ENCODE assay signal across 8 cellular contexts in genomic region chr3:52339612-52340011, GRCh38. TPM values are rescaled to one million over a fixed set of nuclear protein-coding genes. Genes with fewer than 3 reads are reported as not detected.
DNase-seq lines count a peak whose midpoint lies in the region; ATAC-seq and TF ChIP-seq lines count a peak whose summit lies in the region.

No MANE protein-coding gene starts in this region.

- H3K27me3 ChIP-seq in BLaER1 treated with 17β-estradiol and CSF1 and Interleukin-3, amounts not matched to agents 10 nM and 100 nM: no peaks in the 10 kb centered on the region
- no peaks in the 10 kb centered on the region for H3K27me3 ChIP-seq in HAP-1 (ENCODE audit: low read depth)

- in situ Hi-C loops in HAP-1 (cut with MboI; ENCODE audit: low sequenced_read_pairs): loop anchor here (5.0 kb wide), 2 partner anchors 107 to 337 kb away; no protein-coding TSS in a partner anchor

- H3K27me3 Mint-ChIP-seq in activated B cell treated with CpG ODN at 0.5 μM for 24 hours: no peaks in the 10 kb centered on the region
- peaks cover 9% of the 10 kb centered on the region for H3K27me3 Mint-ChIP-seq in endothelial cell (ENCODE audit: unreplicated experiment)
- no peaks in the 10 kb centered on the region for H3K27me3 Mint-ChIP-seq in type B pancreatic cell

- peak overlapping the region in 8 of 11 experiments; percentile 67 to 92 (median 82); a peak in 15 of 22 replicates for H3K27ac ChIP-seq in BLaER1 treated with 17β-estradiol and CSF1 and Interleukin-3, amounts not matched to agents 10 nM and 100 nM

- H3K36me3 Mint-ChIP-seq in activated B cell treated with CpG ODN at 0.5 μM for 24 hours (ENCODE audit: low read depth) (peaks cover 23% of the 10 kb centered on the region), endothelial cell (ENCODE audit: low read depth, unreplicated experiment) (no peaks in the 10 kb centered on the region), type B pancreatic cell (no peaks in the 10 kb centered on the region)

- H3K27ac Mint-ChIP-seq in activated B cell treated with CpG ODN at 0.5 μM for 24 hours (no peak overlapping the region), endothelial cell (ENCODE audit: unreplicated experiment) (no peak overlapping the region), type B pancreatic cell (no peak overlapping the region)

- H4K20me1 ChIP-seq in BLaER1 treated with 17β-estradiol and CSF1 and Interleukin-3, amounts not matched to agents 10 nM and 100 nM: no peaks in the 10 kb centered on the region; a peak in 2 of 22 replicates

- H3K4me1 Mint-ChIP-seq in activated B cell treated with CpG ODN at 0.5 μM for 24 hours (no peaks in the 10 kb centered on the region), endothelial cell (ENCODE audit: unreplicated experiment) (peaks cover 10% of the 10 kb centered on the region), type B pancreatic cell (ENCODE audit: unreplicated experiment) (peaks cover 6% of the 10 kb centered on the region)

- peak overlapping the region in 9 of 11 experiments; percentile 49 to 92 (median 80); a peak in 15 of 22 replicates for H3K4me2 ChIP-seq in BLaER1 treated with 17β-estradiol and CSF1 and Interleukin-3, amounts not matched to agents 10 nM and 100 nM

- TF ChIP-seq CTCF in activated B cell treated with CpG ODN at 0.5 μM for 24 hours (IDR thresholded peaks at IDR 0.05) (peak; percentile 48), endothelial cell (IDR thresholded peaks at IDR 0.05; ENCODE audit: unreplicated experiment) (peak; percentile 73), type B pancreatic cell (conservative IDR thresholded peaks at IDR 0.05) (peak; percentile 92)

- H3K36me3 ChIP-seq in BLaER1 treated with 17β-estradiol and CSF1 and Interleukin-3, amounts not matched to agents 10 nM and 100 nM: peaks cover 0 to 41% (median 17%) of the 10 kb centered on the region in 11 experiments; a peak in 13 of 22 replicates
- H3K36me3 ChIP-seq in HAP-1 (replicated peaks): no peaks in the 10 kb centered on the region

- H3K9me3 Mint-ChIP-seq in activated B cell treated with CpG ODN at 0.5 μM for 24 hours (no peaks in the 10 kb centered on the region), endothelial cell (ENCODE audit: unreplicated experiment) (no peaks in the 10 kb centered on the region), type B pancreatic cell (no peaks in the 10 kb centered on the region)

- POLR2A ChIA-PET in activated B cell treated with CpG ODN at 0.5 μM for 24 hours (lab: Charles Lee): interaction anchor here (0.6 to 1.3 kb wide), 9 partner anchors 10 to 365 kb away, joined by 3 to 13 read pairs (median 4); partner anchors contain the start of gene TWF2

- peaks cover 35 to 63% (median 53%) of the 10 kb centered on the region in 10 experiments for H3K4me1 ChIP-seq in BLaER1 treated with 17β-estradiol and CSF1 and Interleukin-3, amounts not matched to agents 10 nM and 100 nM
- no peaks in the 10 kb centered on the region for H3K4me1 ChIP-seq in HAP-1

- H3K9me3 ChIP-seq in BLaER1 treated with 17β-estradiol and CSF1 and Interleukin-3, amounts not matched to agents 10 nM and 100 nM (replicated peaks in 1 of 11): no peaks in the 10 kb centered on the region
- no peaks in the 10 kb centered on the region for H3K9me3 ChIP-seq in HAP-1

- intact Hi-C loops in activated B cell treated with CpG ODN at 0.5 μM for 24 hours (cut with micrococcal nuclease): loop anchor here (1.0 kb wide), 6 partner anchors 26 to 338 kb away; no protein-coding TSS in a partner anchor

- H3K4me3 ChIP-seq in BLaER1 treated with 17β-estradiol and CSF1 and Interleukin-3, amounts not matched to agents 10 nM and 100 nM: no peak overlapping the region
- H3K4me3 ChIP-seq in HAP-1: no peak overlapping the region

- peak; percentile 64 to 79 for DNase-seq in HAP-1 (ENCODE audit: low spot score in 2 of 2)
- DNase-seq in NCI-H446 (lab: John Stamatoyannopoulos, UW): peak; percentile 12 to 46
- no peak for DNase-seq in activated B cell treated with CpG ODN at 0.5 μM for 24 hours
- DNase-seq in endothelial cell (ENCODE audit: low spot score): peak; percentile 60
- DNase-seq in midbrain (lab: John Stamatoyannopoulos, UW): peak; percentile 68
- no peak for DNase-seq in type B pancreatic cell (ENCODE audit: extremely low spot score, unreplicated experiment)
- no peak for DNase-seq in T1000 (lab: John Stamatoyannopoulos, UW)

- CTCF ChIA-PET in activated B cell treated with CpG ODN at 0.5 μM for 24 hours (lab: Charles Lee): interaction anchor here (0.7 to 10.4 kb wide), 29 partner anchors 8 to 286 kb away, joined by 3 to 248 read pairs (median 5); partner anchors contain the start of genes ALAS1, GLYCTK, SEMA3G and TLR9

- ATAC-seq in activated B cell treated with CpG ODN at 0.5 μM for 24 hours (ENCODE audit: low read depth): peak; percentile 40

- peak overlapping the region in 9 of 11 experiments; percentile 18 to 78 (median 66); a peak in 15 of 22 replicates for H3K9ac ChIP-seq in BLaER1 treated with 17β-estradiol and CSF1 and Interleukin-3, amounts not matched to agents 10 nM and 100 nM

- H3K4me3 Mint-ChIP-seq in activated B cell treated with CpG ODN at 0.5 μM for 24 hours (no peak overlapping the region), endothelial cell (ENCODE audit: unreplicated experiment) (no peak overlapping the region), type B pancreatic cell (no peak overlapping the region)

RNA-seq across cellular contexts. Expression of gene DNAH1, which starts 23.5 kb away (rescaled TPM):
- 22.8 and 25.8 TPM in 2 replicates for total RNA-seq in activated B cell treated with CpG ODN at 0.5 μM for 24 hours
- total RNA-seq in endothelial cell (ENCODE audit: unreplicated experiment): 3.3 TPM
- 2.6 and 7.3 TPM in 2 replicates for total RNA-seq in type B pancreatic cell (ENCODE audit: low replicate concordance)

RNA-seq across cellular contexts. Expression of gene GLYCTK, which starts 52.0 kb away (rescaled TPM):
- total RNA-seq in activated B cell treated with CpG ODN at 0.5 μM for 24 hours (28.2 and 33.5 TPM in 2 replicates), endothelial cell (ENCODE audit: unreplicated experiment) (22.4 TPM), type B pancreatic cell (ENCODE audit: low replicate concordance) (29.7 and 50.5 TPM in 2 replicates)

Comparison
In these comparisons a context has a peak if more than half of its experiments do, and no peak if none do; other contexts are left out.
1. DNase-seq: peak in HAP-1 (2 of 2), NCI-H446 (2 of 2), endothelial cell (single experiment) and midbrain (single experiment); none in activated B cell treated with CpG ODN at 0.5 μM for 24 hours (single experiment), type B pancreatic cell (single experiment) and T1000 (single experiment).
2. Peak in every context shown above with its lines, with median percentiles within 50 percentile points of each other: CTCF ChIP-seq.